In the genomic region with DNA sequence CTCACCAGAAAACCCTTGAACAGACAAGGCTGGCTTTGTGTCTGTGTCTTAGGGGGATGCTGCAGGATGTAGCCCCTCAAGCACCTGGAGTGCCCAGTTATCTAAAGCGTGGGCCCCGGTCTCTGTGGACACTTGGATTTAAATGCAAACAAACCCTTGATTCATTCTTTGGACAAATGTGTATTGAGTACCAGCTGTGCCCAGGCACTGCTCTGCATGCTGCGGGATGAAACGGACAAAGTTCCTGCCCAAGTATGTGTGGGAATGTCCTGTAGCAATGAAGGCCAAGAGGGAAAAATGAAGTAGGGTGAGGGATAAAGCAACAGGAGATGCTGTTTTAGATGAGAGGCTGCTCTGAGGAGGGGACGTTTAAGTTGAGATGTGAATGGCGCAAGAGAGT, we compare ENCODE assay signal across 28 cellular contexts. TPM values are rescaled to one million over a fixed set of nuclear protein-coding genes. Genes with fewer than 3 reads are reported as not detected.
DNase-seq lines count a peak whose midpoint lies in the region; ATAC-seq and TF ChIP-seq lines count a peak whose summit lies in the region.
"Had no signal": no experiment of that assay in that cellular context is flagged by ENCODE, and none has a peak within 500 bp of the region (broad histone marks: within the 10 kb centered on the region; RNA-seq: fewer than 3 reads in every experiment).

No MANE protein-coding gene starts in this region.

- DNase-seq in Ammon's horn (ENCODE audit: low spot score) (peak; percentile 52), Caco-2 (no peak), dorsolateral prefrontal cortex (peak in 1 of 10 donors; percentile 56), pons (ENCODE audit: low spot score) (peak; percentile 89), foreskin fibroblast (no peak), NCI-H1092 (lab: John Stamatoyannopoulos, UW) (no peak)
- DNase-seq: activated CD4-positive, alpha-beta T cell treated with anti-CD3 and anti-CD28 coated beads, Interleukin-2, amount 50 U/mL, for 48 hours; activated CD4-positive, CD25-positive, alpha-beta regulatory T cell; activated T-cell treated with anti-CD3 and anti-CD28 coated beads for 4 hours; amniotic stem cell; Calu3; DND-41; effector memory CD8-positive, alpha-beta T cell; foreskin keratinocyte; KBM-7; MG63; naive B cell; NCI-H1436 treated with DMSO at 0.1 percent for 48 hours; occipital lobe; stimulated activated CD4-positive, alpha-beta T cell treated with anti-CD3 and anti-CD28 coated beads, Interleukin-15, amount 100 ng/mL, for 24 hours; stimulated activated naive CD8-positive, alpha-beta T cell treated with anti-CD3 and anti-CD28 coated beads, Interleukin-15, Interleukin-2, amounts not matched to agents 100 U/mL and 50 U/mL, for 24 hours; T-helper 1 cell; transverse colon had no signal

- peaks cover 6% of the 10 kb centered on the region for H3K36me3 ChIP-seq in Caco-2 (ENCODE audit: control insufficient read depth, insufficient read depth, low read length)

- H3K27ac Mint-ChIP-seq in Caco-2 (ENCODE audit: unreplicated experiment), result peak overlapping the region; percentile 8

- ATAC-seq in GM21360 (IDR thresholded peaks at IDR 0.05; ENCODE audit: unreplicated experiment), result no peak
- ATAC-seq: effector memory CD8-positive, alpha-beta T cell; esophagus mucosa; foreskin keratinocyte; left lobe of liver; stimulated activated naive CD8-positive, alpha-beta T cell treated with anti-CD3 and anti-CD28 coated beads, Interleukin-15, Interleukin-2, amounts not matched to agents 100 U/mL and 50 U/mL, for 24 hours had no signal

- peak overlapping the region in 58 of 59 donors; percentile 64 to 94 (median 87) for H3K27ac ChIP-seq in dorsolateral prefrontal cortex
- H3K27ac ChIP-seq: coronary artery, foreskin keratinocyte, RWPE1, transverse colon had no signal

- POLR2A ChIA-PET in Caco-2 (lab: Charles Lee), result no interaction called here

- H3K9me3 ChIP-seq in Caco-2, result no peaks in the 10 kb centered on the region
- H3K9me3 ChIP-seq: MG63, transverse colon had no signal

- no peaks in the 10 kb centered on the region for H3K4me1 ChIP-seq in Caco-2
- H3K4me1 ChIP-seq: foreskin keratinocyte had no signal

- H3K36me3 Mint-ChIP-seq in Caco-2 (ENCODE audit: insufficient read depth, unreplicated experiment), result peaks cover 55% of the 10 kb centered on the region

- no TSS peak for BruUV-seq in Caco-2 (replicated peaks; lab: Mats Ljungman, UMichigan)

- H3K4me3 Mint-ChIP-seq in Caco-2 (ENCODE audit: unreplicated experiment), result no peak overlapping the region
- H3K4me3 Mint-ChIP-seq: effector memory CD8-positive, alpha-beta T cell; naive B cell had no signal

- H3K9me3 Mint-ChIP-seq in Caco-2 (ENCODE audit: unreplicated experiment), result no peaks in the 10 kb centered on the region
- H3K9me3 Mint-ChIP-seq: effector memory CD8-positive, alpha-beta T cell had no signal

- CTCF ChIA-PET in Caco-2 (lab: Charles Lee), result no interaction called here

- H3K4me1 Mint-ChIP-seq in Caco-2 (ENCODE audit: low read depth, unreplicated experiment), result no peaks in the 10 kb centered on the region

- TF ChIP-seq CTCF in Caco-2 (IDR thresholded peaks at IDR 0.05; ENCODE audit: insufficient read depth in 1 of 2, low read depth in 1 of 2, low read length in 1 of 2, severe bottlenecking in 1 of 2, unreplicated experiment in 1 of 2) (no peak), dorsolateral prefrontal cortex (IDR thresholded peaks at IDR 0.05 in 54 of 56, conservative IDR thresholded peaks at IDR 0.05 in 2 of 56; ENCODE audit: low read depth in 1 of 56, partially characterized antibody in 56 of 56) (no peak), foreskin fibroblast (IDR thresholded peaks at IDR 0.05; ENCODE audit: low read depth, low read length) (no peak)

- H3K27me3 ChIP-seq in Caco-2 (replicated peaks; ENCODE audit: control insufficient read depth, insufficient read depth, low read length), result no peaks in the 10 kb centered on the region
- no peaks in the 10 kb centered on the region for H3K27me3 ChIP-seq in dorsolateral prefrontal cortex
- H3K27me3 ChIP-seq: foreskin keratinocyte, MG63, transverse colon had no signal

- H3K4me3 ChIP-seq in Caco-2 (ENCODE audit: low read depth, low read length) (no peak overlapping the region), dorsolateral prefrontal cortex (peak overlapping the region in 6 of 59 donors; percentile 5 to 34 (median 14)), foreskin fibroblast (ENCODE audit: low read depth in 1 of 2, low read length in 2 of 2) (no peak overlapping the region)
- H3K4me3 ChIP-seq: coronary artery, MG63, transverse colon had no signal

- H3K27me3 Mint-ChIP-seq in Caco-2 (ENCODE audit: insufficient read depth, unreplicated experiment), result no peaks in the 10 kb centered on the region
- H3K27me3 Mint-ChIP-seq: effector memory CD8-positive, alpha-beta T cell; naive B cell had no signal

- intact Hi-C loops in Caco-2 (cut with micrococcal nuclease; ENCODE audit: unreplicated experiment), result no loop called here
- intact Hi-C loops in dorsolateral prefrontal cortex (cut with DNase I), result loop anchor here in 1 of 2 donors (5.0 kb wide), 1 partner anchor 92 kb away; no protein-coding TSS in a partner anchor

RNA-seq across cellular contexts. Expression of a gene that starts 53.9 kb away (rescaled TPM):
- total RNA-seq in Caco-2 (2022) (71.5 and 79.7 TPM in 2 replicates), dorsolateral prefrontal cortex (10 to 100 TPM; 15.9 to 49.1 (median 32.0) TPM)

Comparison
In these comparisons a context has a peak if more than half of its experiments do, and no peak if none do; other contexts are left out.
1. DNase-seq: peak in Ammon's horn (single experiment) and pons (single experiment); none in Caco-2 (0 of 2), foreskin fibroblast (0 of 2) and NCI-H1092 (single experiment).